29 cellular contexts compared by ENCODE assay signal in genomic region chr5:178490935-178491632, GRCh38.
"Had no signal": no experiment of that assay in that cellular context is flagged by ENCODE, and none has a peak within 500 bp of the region (broad histone marks: within the 10 kb centered on the region; RNA-seq: fewer than 3 reads in every experiment).

No MANE protein-coding gene starts in this region.

- H3K4me1 ChIP-seq: adrenal gland, body of pancreas, colonic mucosa, gastrocnemius medialis, parathyroid adenoma, testis, uterus had no signal

- H3K27me3 ChIP-seq: adrenal gland, body of pancreas, cardiac muscle cell, colonic mucosa, dorsolateral prefrontal cortex, testis had no signal

- H3K4me3 ChIP-seq: adrenal gland, body of pancreas, cardiac muscle cell, colonic mucosa, dorsolateral prefrontal cortex, gastrocnemius medialis, spleen, testis, uterus had no signal

- DNase-seq: activated CD4-positive, alpha-beta T cell treated with anti-CD3 and anti-CD28 coated beads for 36 hours; activated CD4-positive, alpha-beta T cell treated with anti-CD3 and anti-CD28 coated beads, Interleukin-2, amount 50 U/mL, for 4 hours; activated CD4-positive, CD25-positive, alpha-beta regulatory T cell; activated naive CD4-positive, alpha-beta T cell treated with Interleukin-2 at 50 U/mL for 16 hours; activated T-cell treated with anti-CD3 and anti-CD28 coated beads for 4 hours; activated T-cell treated with anti-CD3 and anti-CD28 coated beads, Interleukin-2, amount 50 U/mL, for 72 hours; adrenal gland; aorta; body of pancreas; cerebellar nuclear complex; colonic mucosa; dorsolateral prefrontal cortex; effector memory CD4-positive, alpha-beta T cell; gastrocnemius medialis; glutamatergic neuron; islet precursor cell; mammary epithelial cell; naive B cell; nephron progenitor cell; occipital lobe; right cardiac atrium; spleen; stimulated activated naive CD4-positive, alpha-beta T cell treated with Interleukin-2 at 50 U/mL for 16 hours; T-helper 1 cell; testis; trophoblast cell; uterus had no signal

- H3K9me3 ChIP-seq: adrenal gland, body of pancreas, colonic mucosa, gastrocnemius medialis, testis, uterus had no signal

- ATAC-seq: activated CD4-positive, alpha-beta T cell treated with anti-CD3 and anti-CD28 coated beads for 36 hours; activated T-cell treated with anti-CD3 and anti-CD28 coated beads, Interleukin-2, amount 50 U/mL, for 72 hours; body of pancreas; gastrocnemius medialis; right cardiac atrium had no signal

- H3K27ac ChIP-seq: adrenal gland, body of pancreas, cardiac muscle cell, colonic mucosa, dorsolateral prefrontal cortex, gastrocnemius medialis, parathyroid adenoma, spleen, testis, uterus had no signal

- H3K36me3 ChIP-seq: adrenal gland, cardiac muscle cell, colonic mucosa, gastrocnemius medialis, spleen, uterus had no signal
